8 cellular contexts compared by ENCODE assay signal in the genomic region with DNA sequence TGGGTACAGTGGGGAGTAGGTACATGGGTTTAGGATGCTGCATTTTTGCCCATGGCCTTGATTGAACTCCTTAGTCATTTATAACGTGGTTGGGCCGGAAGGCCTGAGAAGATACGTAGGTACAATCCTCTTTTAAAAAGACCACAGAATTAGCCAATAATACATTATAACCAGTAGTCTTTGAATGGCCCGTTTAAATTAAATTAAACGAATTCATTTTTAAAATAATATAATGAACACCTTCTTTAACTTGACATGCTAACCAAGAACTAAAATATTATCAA. TPM values are rescaled to one million over a fixed set of nuclear protein-coding genes. Genes with fewer than 3 reads are reported as not detected.
DNase-seq lines count a peak whose midpoint lies in the region; TF ChIP-seq lines count a peak whose summit lies in the region.

No MANE protein-coding gene starts in this region.

- H3K27ac Mint-ChIP-seq in activated naive CD4-positive, alpha-beta T cell treated with anti-CD3 and anti-CD28 coated beads, Interleukin-2, amount 10 ng/mL, durations not matched to agents 7 days and 5 days, result peak overlapping the region; percentile 99
- peak overlapping the region; percentile 98 for H3K27ac Mint-ChIP-seq in activated T-helper 2 cell treated with anti-CD3 and anti-CD28 coated beads, Interferon-gamma antibody, Interleukin-2, Interleukin-4, amounts not matched to agents 10 μg/mL and 5 μg/mL and 100 μg/mL, durations not matched to agents 14 hours and 24 hours and 36 hours

- peaks cover 10% of the 10 kb centered on the region for H3K9me3 Mint-ChIP-seq in activated naive CD4-positive, alpha-beta T cell treated with anti-CD3 and anti-CD28 coated beads, Interleukin-2, amount 10 ng/mL, durations not matched to agents 7 days and 5 days
- H3K9me3 Mint-ChIP-seq in activated T-helper 2 cell treated with anti-CD3 and anti-CD28 coated beads, Interferon-gamma antibody, Interleukin-2, Interleukin-4, amounts not matched to agents 10 μg/mL and 5 μg/mL and 100 μg/mL, durations not matched to agents 14 hours and 24 hours and 36 hours, result peaks cover 10% of the 10 kb centered on the region

- intact Hi-C loops in activated T-helper 2 cell treated with anti-CD3 and anti-CD28 coated beads, Interferon-gamma antibody, Interleukin-2, Interleukin-4, amounts not matched to agents 10 μg/mL and 5 μg/mL and 100 μg/mL, durations not matched to agents 14 hours and 24 hours and 36 hours (cut with micrococcal nuclease), result loop anchor here (1.0 to 5.0 kb wide), 2 partner anchors 20 to 119 kb away; partner anchors contain the start of gene ADAR
- intact Hi-C loops in stomach (cut with DNase I; ENCODE audit: low total_unique reads), result no loop called here

- H3K36me3 Mint-ChIP-seq in activated naive CD4-positive, alpha-beta T cell treated with anti-CD3 and anti-CD28 coated beads, Interleukin-2, amount 10 ng/mL, durations not matched to agents 7 days and 5 days, result peaks cover 20% of the 10 kb centered on the region
- peaks cover 39% of the 10 kb centered on the region for H3K36me3 Mint-ChIP-seq in activated T-helper 2 cell treated with anti-CD3 and anti-CD28 coated beads, Interferon-gamma antibody, Interleukin-2, Interleukin-4, amounts not matched to agents 10 μg/mL and 5 μg/mL and 100 μg/mL, durations not matched to agents 14 hours and 24 hours and 36 hours (ENCODE audit: low read depth)

- peak overlapping the region; percentile 98 for H3K4me3 Mint-ChIP-seq in activated naive CD4-positive, alpha-beta T cell treated with anti-CD3 and anti-CD28 coated beads, Interleukin-2, amount 10 ng/mL, durations not matched to agents 7 days and 5 days
- peak overlapping the region; percentile 99 for H3K4me3 Mint-ChIP-seq in activated T-helper 2 cell treated with anti-CD3 and anti-CD28 coated beads, Interferon-gamma antibody, Interleukin-2, Interleukin-4, amounts not matched to agents 10 μg/mL and 5 μg/mL and 100 μg/mL, durations not matched to agents 14 hours and 24 hours and 36 hours (ENCODE audit: low read depth)

- H3K9me3 ChIP-seq in iPS-15b (ENCODE audit: control insufficient read depth, insufficient read depth, low read length) (no peaks in the 10 kb centered on the region), stomach (peaks cover 0 to 4% (median 0%) of the 10 kb centered on the region in 4 donors)

- TF ChIP-seq POLR2A in stomach (IDR thresholded peaks at IDR 0.05), result no peak

- CTCF ChIA-PET in activated naive CD4-positive, alpha-beta T cell treated with anti-CD3 and anti-CD28 coated beads, Interleukin-2, amount 10 ng/mL, durations not matched to agents 7 days and 5 days (lab: Charles Lee), result interaction anchor here (1.8 kb wide), 1 partner anchor 19 kb away, joined by 7 read pairs; the partner anchor contains the start of gene ADAR

- H3K27ac ChIP-seq in stomach, result peak overlapping the region; percentile 44 to 98 (median 92)

- WGBS in stomach, 5 donors, result 2 to 13% (median 9%) methylated on average over 5 of the region's 5 CpGs

- no peak for DNase-seq in activated naive CD4-positive, alpha-beta T cell treated with anti-CD3 and anti-CD28 coated beads, Interleukin-2, amount 10 ng/mL, durations not matched to agents 7 days and 5 days
- DNase-seq in activated naive CD4-positive, alpha-beta T cell (lab: John Stamatoyannopoulos, UW), result no peak
- no peak for DNase-seq in activated T-helper 2 cell treated with anti-CD3 and anti-CD28 coated beads, Interferon-gamma antibody, Interleukin-2, Interleukin-4, amounts not matched to agents 10 μg/mL and 5 μg/mL and 100 μg/mL, durations not matched to agents 14 hours and 24 hours and 36 hours (ENCODE audit: low spot score)
- DNase-seq in stomach, result no peak
- DNase-seq in NCI-H1048 (lab: John Stamatoyannopoulos, UW), result no peak
- no peak for DNase-seq in amniotic stem cell (lab: John Stamatoyannopoulos, UW)
- no peak for DNase-seq in NCI-H446 (lab: John Stamatoyannopoulos, UW)

- H3K9ac ChIP-seq in iPS-15b (ENCODE audit: low read depth, low read length), result peak overlapping the region; percentile 90

- H3K4me3 ChIP-seq in iPS-15b (ENCODE audit: low read depth, low read length) (peak overlapping the region; percentile 91), stomach (peak overlapping the region; percentile 84 to 98 (median 92))

- no peak for TF ChIP-seq CTCF in stomach (IDR thresholded peaks at IDR 0.05)

- H3K4me1 ChIP-seq in iPS-15b (ENCODE audit: control insufficient read depth, insufficient read depth, low read length), result peaks cover 4% of the 10 kb centered on the region
- peaks cover 7 to 38% (median 21%) of the 10 kb centered on the region in 4 donors for H3K4me1 ChIP-seq in stomach

- no peak for TF ChIP-seq EP300 in stomach (IDR thresholded peaks at IDR 0.05)

- H3K27me3 ChIP-seq in iPS-15b (ENCODE audit: control insufficient read depth, insufficient read depth, low read length) (no peaks in the 10 kb centered on the region), stomach (peaks cover 0 to 4% (median 0%) of the 10 kb centered on the region in 3 donors)

- H3K36me3 ChIP-seq in iPS-15b (ENCODE audit: control insufficient read depth, insufficient read depth, low read length), result no peaks in the 10 kb centered on the region
- H3K36me3 ChIP-seq in stomach, result peaks cover 0 to 3% (median 0%) of the 10 kb centered on the region in 4 donors

- H3K27me3 Mint-ChIP-seq in activated naive CD4-positive, alpha-beta T cell treated with anti-CD3 and anti-CD28 coated beads, Interleukin-2, amount 10 ng/mL, durations not matched to agents 7 days and 5 days, result peaks cover 19% of the 10 kb centered on the region
- H3K27me3 Mint-ChIP-seq in activated T-helper 2 cell treated with anti-CD3 and anti-CD28 coated beads, Interferon-gamma antibody, Interleukin-2, Interleukin-4, amounts not matched to agents 10 μg/mL and 5 μg/mL and 100 μg/mL, durations not matched to agents 14 hours and 24 hours and 36 hours (ENCODE audit: low read depth), result peaks cover 18% of the 10 kb centered on the region

- peaks cover 35% of the 10 kb centered on the region for H3K4me1 Mint-ChIP-seq in activated naive CD4-positive, alpha-beta T cell treated with anti-CD3 and anti-CD28 coated beads, Interleukin-2, amount 10 ng/mL, durations not matched to agents 7 days and 5 days
- H3K4me1 Mint-ChIP-seq in activated T-helper 2 cell treated with anti-CD3 and anti-CD28 coated beads, Interferon-gamma antibody, Interleukin-2, Interleukin-4, amounts not matched to agents 10 μg/mL and 5 μg/mL and 100 μg/mL, durations not matched to agents 14 hours and 24 hours and 36 hours (ENCODE audit: low read depth), result peaks cover 31% of the 10 kb centered on the region

RNA-seq across cellular contexts. Expression of gene ADAR, which starts 20.1 kb away (rescaled TPM):
- 267 and 282 TPM in 2 replicates for total RNA-seq in activated T-helper 2 cell treated with anti-CD3 and anti-CD28 coated beads, Interferon-gamma antibody, Interleukin-2, Interleukin-4, amounts not matched to agents 10 μg/mL and 5 μg/mL and 100 μg/mL, durations not matched to agents 14 hours and 24 hours and 36 hours
- total RNA-seq in stomach, result 100 to 1,000 TPM in 3 of 5 donors, 10 to 100 TPM in 2; 35.6 to 173 (median 110) TPM
- polyA plus RNA-seq in stomach, result 10 to 100 TPM; 23.6 to 31.3 (median 26.8) TPM
